Comparison of ENCODE assay signal across 6 cellular contexts in the genomic region with DNA sequence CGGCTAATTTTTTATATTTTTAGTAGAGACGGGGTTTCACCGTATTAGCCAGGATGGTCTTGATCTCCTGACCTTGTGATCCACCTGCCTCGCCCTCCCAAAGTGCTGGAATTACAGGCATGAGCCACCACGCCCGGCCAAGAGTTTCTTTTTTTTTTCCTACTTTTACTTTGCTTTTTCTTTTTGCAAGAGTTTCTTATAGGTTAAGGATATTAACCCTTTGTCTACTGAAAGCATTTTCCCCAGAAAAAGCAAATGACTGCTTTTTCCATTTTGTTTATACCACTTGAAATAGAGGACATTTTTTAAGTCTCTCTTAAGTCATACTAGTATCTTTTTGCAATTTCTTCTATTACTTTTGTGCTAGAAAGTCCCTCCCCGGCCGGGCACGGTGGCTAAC. TPM values are rescaled to one million over a fixed set of nuclear protein-coding genes. Genes with fewer than 3 reads are reported as not detected.
DNase-seq lines count a peak whose midpoint lies in the region; ATAC-seq and TF ChIP-seq lines count a peak whose summit lies in the region.
"Not testable (repeated sequence)": the region's sequence is repeated elsewhere in the genome, so short reads cannot be mapped to it uniquely, and the experiment has no call there.

No MANE protein-coding gene starts in this region.

- not testable (repeated sequence) for H3K27me3 Mint-ChIP-seq in CD4-positive, alpha-beta T cell; IgD-negative memory B cell; activated B cell treated with CpG ODN at 0.5 μM for 24 hours; memory B cell; stimulated activated naive B cell treated with anti-CD40 and anti-IgM and Interleukin-4, amounts not matched to agents 10 μg/mL and 1 μg/mL and 100 μg/mL, for 72 hours

- H3K27me3 ChIP-seq in CD4-positive, alpha-beta T cell (ENCODE audit: control insufficient read depth, insufficient read depth, low read length), result not testable (repeated sequence)

- H3K4me2 ChIP-seq in OCI-LY7 (ENCODE audit: low read length), result peak overlapping the region; percentile 13; the same call in 1 of the 2 replicates

- not testable (repeated sequence) for H4K20me1 ChIP-seq in OCI-LY7 (ENCODE audit: insufficient read depth, low read length)

- H3K4me1 ChIP-seq in OCI-LY7 (ENCODE audit: insufficient read depth, low read length, poor library complexity, severe bottlenecking), result peaks cover 46% of the 10 kb centered on the region

- H3K9me3 ChIP-seq in CD4-positive, alpha-beta T cell (ENCODE audit: control insufficient read depth, low read length); OCI-LY7 (ENCODE audit: low read length): not testable (repeated sequence)

- CTCF ChIA-PET in CD4-positive, alpha-beta T cell (lab: Charles Lee); OCI-LY7 (lab: Charles Lee; ENCODE audit: unreplicated experiment); activated B cell treated with CpG ODN at 0.5 μM for 24 hours (lab: Charles Lee): not testable (repeated sequence)

- peaks cover 57% of the 10 kb centered on the region for H3K4me1 Mint-ChIP-seq in CD4-positive, alpha-beta T cell (ENCODE audit: low read depth)
- H3K4me1 Mint-ChIP-seq in IgD-negative memory B cell (peaks cover 30 to 40% (median 34%) of the 10 kb centered on the region in 3 donors), activated B cell treated with CpG ODN at 0.5 μM for 24 hours (peaks cover 77% of the 10 kb centered on the region), memory B cell (peaks cover 34% of the 10 kb centered on the region)
- peaks cover 30 to 62% of the 10 kb centered on the region in 2 donors for H3K4me1 Mint-ChIP-seq in stimulated activated naive B cell treated with anti-CD40 and anti-IgM and Interleukin-4, amounts not matched to agents 10 μg/mL and 1 μg/mL and 100 μg/mL, for 72 hours

- POLR2A ChIA-PET in CD4-positive, alpha-beta T cell (lab: Charles Lee), result not testable (repeated sequence)
- POLR2A ChIA-PET in OCI-LY7 (lab: Charles Lee) (interaction anchor here (0.6 to 0.7 kb wide), 3 partner anchors 22 to 209 kb away, joined by 3 to 4 read pairs (median 3); no protein-coding TSS in a partner anchor), activated B cell treated with CpG ODN at 0.5 μM for 24 hours (lab: Charles Lee) (interaction anchor here (0.6 to 1.4 kb wide), 6 partner anchors 9 to 104 kb away, joined by 4 to 9 read pairs (median 5); no protein-coding TSS in a partner anchor)

- H3K9me2 ChIP-seq in OCI-LY7 (ENCODE audit: insufficient read depth, low read length), result not testable (repeated sequence)

- not testable (repeated sequence) for H3K4me3 ChIP-seq in OCI-LY7 (ENCODE audit: low read depth, low read length, poor library complexity, severe bottlenecking)

- H3K27ac ChIP-seq in CD4-positive, alpha-beta T cell (ENCODE audit: low read depth, low read length); OCI-LY7 (ENCODE audit: low read depth, low read length, poor library complexity, severe bottlenecking): not testable (repeated sequence)

- not testable (repeated sequence) for H3K36me3 ChIP-seq in OCI-LY7 (ENCODE audit: insufficient read depth, low read length)

- H2AFZ ChIP-seq in OCI-LY7 (ENCODE audit: low read length), result not testable (repeated sequence)

- not testable (repeated sequence) for H3K4me3 Mint-ChIP-seq in CD4-positive, alpha-beta T cell
- H3K4me3 Mint-ChIP-seq in IgD-negative memory B cell (peak overlapping the region; percentile 27 to 83 (median 51)), activated B cell treated with CpG ODN at 0.5 μM for 24 hours (peak overlapping the region; percentile 46), memory B cell (peak overlapping the region; percentile 65)
- H3K4me3 Mint-ChIP-seq in stimulated activated naive B cell treated with anti-CD40 and anti-IgM and Interleukin-4, amounts not matched to agents 10 μg/mL and 1 μg/mL and 100 μg/mL, for 72 hours, result peak overlapping the region in 1 of 2 donors; percentile 32

- peaks cover 40% of the 10 kb centered on the region; the same call in 1 of the 2 replicates for H3K79me2 ChIP-seq in OCI-LY7 (ENCODE audit: insufficient read depth, low read depth, low read length)

- not testable (repeated sequence) for BruUV-seq in OCI-LY7 (replicated peaks; lab: Mats Ljungman, UMichigan)

- ATAC-seq in CD4-positive, alpha-beta T cell (ENCODE audit: poor library complexity); activated B cell treated with CpG ODN at 0.5 μM for 24 hours (ENCODE audit: low read depth); memory B cell (ENCODE audit: low read depth); stimulated activated naive B cell treated with anti-CD40 and anti-IgM and Interleukin-4, amounts not matched to agents 10 μg/mL and 1 μg/mL and 100 μg/mL, for 72 hours (replicated peaks): not testable (repeated sequence)

- DNase-seq in CD4-positive, alpha-beta T cell; OCI-LY7 (ENCODE audit: low spot score); activated B cell treated with CpG ODN at 0.5 μM for 24 hours; memory B cell (ENCODE audit: low spot score in 2 of 2); stimulated activated naive B cell treated with anti-CD40 and anti-IgM and Interleukin-4, amounts not matched to agents 10 μg/mL and 1 μg/mL and 100 μg/mL, for 72 hours: not testable (repeated sequence)

- intact Hi-C loops in CD4-positive, alpha-beta T cell (cut with DNase I, micrococcal nuclease); OCI-LY7 (cut with micrococcal nuclease; ENCODE audit: unreplicated experiment); activated B cell treated with CpG ODN at 0.5 μM for 24 hours (cut with micrococcal nuclease): not testable (repeated sequence)

- H3K27ac Mint-ChIP-seq in CD4-positive, alpha-beta T cell, result peak overlapping the region; percentile 67
- H3K27ac Mint-ChIP-seq in IgD-negative memory B cell, result peak overlapping the region in 2 of 3 donors; percentile 46 to 82
- peak overlapping the region; percentile 96 for H3K27ac Mint-ChIP-seq in activated B cell treated with CpG ODN at 0.5 μM for 24 hours
- not testable (repeated sequence) for H3K27ac Mint-ChIP-seq in memory B cell
- H3K27ac Mint-ChIP-seq in stimulated activated naive B cell treated with anti-CD40 and anti-IgM and Interleukin-4, amounts not matched to agents 10 μg/mL and 1 μg/mL and 100 μg/mL, for 72 hours, result peak overlapping the region; percentile 65

- H3K36me3 Mint-ChIP-seq in CD4-positive, alpha-beta T cell (ENCODE audit: low read depth); IgD-negative memory B cell; activated B cell treated with CpG ODN at 0.5 μM for 24 hours (ENCODE audit: low read depth); memory B cell; stimulated activated naive B cell treated with anti-CD40 and anti-IgM and Interleukin-4, amounts not matched to agents 10 μg/mL and 1 μg/mL and 100 μg/mL, for 72 hours: not testable (repeated sequence)

- not testable (repeated sequence) for TF ChIP-seq CTCF in CD4-positive, alpha-beta T cell (IDR thresholded peaks at IDR 0.05); OCI-LY7 (conservative IDR thresholded peaks at IDR 0.05; ENCODE audit: low read length); activated B cell treated with CpG ODN at 0.5 μM for 24 hours (IDR thresholded peaks at IDR 0.05)

- not testable (repeated sequence) for H3K9me3 Mint-ChIP-seq in CD4-positive, alpha-beta T cell; IgD-negative memory B cell; activated B cell treated with CpG ODN at 0.5 μM for 24 hours; memory B cell; stimulated activated naive B cell treated with anti-CD40 and anti-IgM and Interleukin-4, amounts not matched to agents 10 μg/mL and 1 μg/mL and 100 μg/mL, for 72 hours

RNA-seq across cellular contexts. Expression of gene SLC23A2, which starts 25.3 kb away (rescaled TPM):
- 10 to 100 TPM; 22.8 to 23.0 TPM for total RNA-seq in CD4-positive, alpha-beta T cell
- polyA plus RNA-seq in IgD-negative memory B cell, result 11.3 TPM
- total RNA-seq in OCI-LY7 (2014; rRNA removed; shearing (Covaris generic)), result 12.7 and 14.3 TPM in 2 replicates
- 24.2 and 25.7 TPM in 2 replicates for total RNA-seq in OCI-LY7 (2022)
- total RNA-seq in activated B cell treated with CpG ODN at 0.5 μM for 24 hours, result 70.9 and 79.8 TPM in 2 replicates
